22 cellular contexts compared by ENCODE assay signal in the genomic region with DNA sequence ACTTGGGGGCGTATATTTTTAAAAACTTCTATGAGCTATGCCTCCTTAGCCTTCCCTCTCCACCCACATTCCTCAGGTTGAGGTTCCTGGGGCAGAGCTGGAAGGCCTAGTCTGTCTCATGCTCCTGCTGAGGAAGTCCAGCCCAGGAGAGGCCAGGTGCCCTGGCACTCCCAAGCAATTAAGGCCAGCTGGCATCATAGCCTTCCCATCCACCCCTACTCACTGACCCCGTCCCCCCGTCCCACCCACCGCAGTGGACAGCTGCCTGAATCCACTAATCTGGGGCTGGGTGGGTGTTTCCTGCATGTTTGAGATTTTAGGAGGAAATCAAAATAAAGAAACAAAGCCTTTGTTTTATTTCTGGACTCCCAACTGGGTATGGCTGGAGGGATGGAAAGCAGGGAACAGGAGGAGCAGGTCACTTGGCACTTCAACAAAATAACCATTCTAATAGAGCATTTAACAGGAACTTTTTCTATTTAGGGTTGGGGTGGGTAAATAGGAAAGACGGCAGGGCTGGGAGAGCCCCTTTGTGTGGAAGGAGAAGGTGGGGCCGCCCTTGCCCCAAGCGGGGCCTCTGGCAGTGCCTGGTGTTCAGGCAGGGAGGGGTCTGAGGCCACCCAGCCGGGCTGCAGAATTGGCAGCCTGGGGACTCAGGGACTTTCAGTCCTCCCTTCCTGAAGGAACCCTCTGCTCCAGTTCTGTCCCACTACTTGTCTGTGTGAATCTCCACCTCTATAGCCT. TPM values are rescaled to one million over a fixed set of nuclear protein-coding genes. Genes with fewer than 3 reads are reported as not detected.
DNase-seq lines count a peak whose midpoint lies in the region; ATAC-seq and TF ChIP-seq lines count a peak whose summit lies in the region.
"Had no signal": no experiment of that assay in that cellular context is flagged by ENCODE, and none has a peak within 500 bp of the region (broad histone marks: within the 10 kb centered on the region; RNA-seq: fewer than 3 reads in every experiment).

No MANE protein-coding gene starts in this region.

- H3K9ac ChIP-seq in skeletal muscle tissue (ENCODE audit: low read depth in 1 of 3, low read length in 3 of 3): peak overlapping the region in 1 of 3 donors; percentile 7

- H3K36me3 ChIP-seq in skeletal muscle tissue (ENCODE audit: control insufficient read depth in 3 of 3, insufficient read depth in 3 of 3, low read length in 3 of 3): peaks cover 0 to 12% (median 10%) of the 10 kb centered on the region in 3 donors
- H3K36me3 ChIP-seq: esophagus squamous epithelium, prostate gland had no signal

- peaks cover 15% of the 10 kb centered on the region for H3K4me1 Mint-ChIP-seq in HFFc6 (ENCODE audit: low read depth)
- H3K4me1 Mint-ChIP-seq: activated naive CD4-positive, alpha-beta T cell treated with anti-CD3 and anti-CD28 coated beads, Interleukin-2, amount 50 U/mL, for 24 hours; IgD-negative memory B cell had no signal

- H3K9me3 Mint-ChIP-seq in HFFc6: no peaks in the 10 kb centered on the region
- H3K9me3 Mint-ChIP-seq: activated naive CD4-positive, alpha-beta T cell treated with anti-CD3 and anti-CD28 coated beads, Interleukin-2, amount 50 U/mL, for 24 hours; neural crest cell; stimulated activated naive CD8-positive, alpha-beta T cell treated with anti-CD3 and anti-CD28 coated beads, Interleukin-15, Interleukin-2, amounts not matched to agents 100 ng/mL and 50 ng/mL, for 24 hours; T-helper 1 cell treated with Interleukin-12 subunit alpha and Interleukin-12 subunit beta and Interleukin-4 antibody, amounts not matched to agents 30 μg/mL and 1 μg/mL, for 36 hours had no signal

- H3K4me1 ChIP-seq in skeletal muscle tissue (ENCODE audit: control insufficient read depth in 3 of 3, insufficient read depth in 3 of 3, low read length in 3 of 3): peaks cover 64 to 83% (median 68%) of the 10 kb centered on the region in 3 donors
- H3K4me1 ChIP-seq: prostate gland had no signal

- no peaks in the 10 kb centered on the region for H3K27me3 ChIP-seq in skeletal muscle tissue (ENCODE audit: control insufficient read depth in 3 of 3, insufficient read depth in 3 of 3, low read length in 3 of 3)
- H3K27me3 ChIP-seq: esophagus squamous epithelium had no signal

- no peak for TF ChIP-seq CTCF in HFFc6 (IDR thresholded peaks at IDR 0.05)

- H3K27ac ChIP-seq in caudate nucleus (ENCODE audit: low read depth, low read length): peak overlapping the region; percentile 77
- H3K27ac ChIP-seq in skeletal muscle tissue (ENCODE audit: low read depth, low read length): peak overlapping the region; percentile 33
- H3K27ac ChIP-seq: C4-2B, prostate gland had no signal

- no peak overlapping the region for H3K27ac Mint-ChIP-seq in HFFc6
- H3K27ac Mint-ChIP-seq: activated naive CD4-positive, alpha-beta T cell treated with anti-CD3 and anti-CD28 coated beads, Interleukin-2, amount 50 U/mL, for 24 hours; IgD-negative memory B cell; stimulated activated naive CD8-positive, alpha-beta T cell treated with anti-CD3 and anti-CD28 coated beads, Interleukin-15, Interleukin-2, amounts not matched to agents 100 ng/mL and 50 ng/mL, for 24 hours; T-helper 1 cell treated with Interleukin-12 subunit alpha and Interleukin-12 subunit beta and Interleukin-4 antibody, amounts not matched to agents 30 μg/mL and 1 μg/mL, for 36 hours had no signal

- DNase-seq in ELF-1 (ENCODE audit: low read depth, low spot score) (peak; percentile 23), caudate nucleus (lab: John Stamatoyannopoulos, UW) (peak in 7 of 61 donors; percentile 22 to 71 (median 38)), medulla oblongata (ENCODE audit: extremely low spot score) (peak; percentile 45), HFFc6 (no peak), kidney glomerular epithelial cell (lab: John Stamatoyannopoulos, UW) (no peak), DMS53 (lab: John Stamatoyannopoulos, UW) (no peak)
- DNase-seq: activated CD4-positive, alpha-beta T cell treated with anti-CD3 and anti-CD28 coated beads for 4 hours; esophagus squamous epithelium; NCI-H446 treated with DMSO at 0.1 percent for 48 hours; stimulated activated CD4-positive, alpha-beta T cell treated with anti-CD3 and anti-CD28 coated beads, Interleukin-4, amount 100 ng/mL, for 4 hours had no signal

- H3K27me3 Mint-ChIP-seq in HFFc6 (ENCODE audit: insufficient read depth): no peaks in the 10 kb centered on the region; the same call in 1 of the 2 replicates
- H3K27me3 Mint-ChIP-seq: activated naive CD4-positive, alpha-beta T cell treated with anti-CD3 and anti-CD28 coated beads, Interleukin-2, amount 50 U/mL, for 24 hours had no signal

- H3K4me3 Mint-ChIP-seq in HFFc6: no peak overlapping the region
- H3K4me3 Mint-ChIP-seq: activated naive CD4-positive, alpha-beta T cell treated with anti-CD3 and anti-CD28 coated beads, Interleukin-2, amount 50 U/mL, for 24 hours; IgD-negative memory B cell; neural crest cell; stimulated activated naive CD8-positive, alpha-beta T cell treated with anti-CD3 and anti-CD28 coated beads, Interleukin-15, Interleukin-2, amounts not matched to agents 100 ng/mL and 50 ng/mL, for 24 hours; T-helper 1 cell treated with Interleukin-12 subunit alpha and Interleukin-12 subunit beta and Interleukin-4 antibody, amounts not matched to agents 30 μg/mL and 1 μg/mL, for 36 hours had no signal

- no peaks in the 10 kb centered on the region for H3K36me3 Mint-ChIP-seq in HFFc6 (ENCODE audit: low read depth)
- H3K36me3 Mint-ChIP-seq: activated naive CD4-positive, alpha-beta T cell treated with anti-CD3 and anti-CD28 coated beads, Interleukin-2, amount 50 U/mL, for 24 hours had no signal

- H3K9me3 ChIP-seq in skeletal muscle tissue (ENCODE audit: control insufficient read depth in 3 of 3, low read length in 3 of 3): no peaks in the 10 kb centered on the region
- H3K9me3 ChIP-seq: esophagus squamous epithelium, prostate gland had no signal

- H3K4me3 ChIP-seq in skeletal muscle tissue (ENCODE audit: low read length in 3 of 3): no peak overlapping the region
- H3K4me3 ChIP-seq: esophagus squamous epithelium, prostate gland had no signal

- no peak for ATAC-seq in GM21529 (IDR thresholded peaks at IDR 0.05; ENCODE audit: unreplicated experiment)
- ATAC-seq: left lobe of liver had no signal

RNA-seq across cellular contexts. Expression of gene MRAS, which starts 8.5 kb away (rescaled TPM):
- total RNA-seq in skeletal muscle tissue: 28.7 TPM
- total RNA-seq in HFFc6 (2021; fragmentation: NEBNext Ultra II Directional; extraction: Animal tissue kit (Norgen Biotek cat#: 25700)): 10 to 100 TPM; 62.7 to 97.4 (median 76.1) TPM

RNA-seq across cellular contexts. Expression of gene NME9, which starts 27.2 kb away (rescaled TPM):
- total RNA-seq in skeletal muscle tissue: not detected
- total RNA-seq in HFFc6 (2021; fragmentation: NEBNext Ultra II Directional; extraction: Animal tissue kit (Norgen Biotek cat#: 25700)): not detected
- total RNA-seq: H4, left lobe of liver, M059J had no signal

Comparison
In these comparisons a context has a peak if more than half of its experiments do, and no peak if none do; other contexts are left out.
1. DNase-seq: peak in ELF-1 (single experiment) and medulla oblongata (single experiment); none in HFFc6 (single experiment), kidney glomerular epithelial cell (single experiment) and DMS53 (single experiment).